In genomic region chr10:43706166-43706565, GRCh38 we compare ENCODE assay signal across 20 cellular contexts.
"Had no signal": no experiment of that assay in that cellular context is flagged by ENCODE, and none has a peak within 500 bp of the region (broad histone marks: within the 10 kb centered on the region; RNA-seq: fewer than 3 reads in every experiment).

No MANE protein-coding gene starts in this region.

- H3K9me3 Mint-ChIP-seq: activated CD4-positive, alpha-beta memory T cell treated with anti-CD3 and anti-CD28 coated beads for 36 hours; activated CD4-positive, alpha-beta T cell treated with anti-CD3 and anti-CD28 coated beads, Interleukin-2, amount 10 ng/mL, durations not matched to agents 24 days and 14 days; activated T-helper 1 cell treated with anti-CD3 and anti-CD28 coated beads, Interleukin-12 subunit alpha, Interleukin-12 subunit beta, Interleukin-2, Interleukin-4 antibody, amounts not matched to agents 30 ng/mL and 10 ng/mL and 1 ng/mL, durations not matched to agents 14 hours and 24 hours and 36 hours had no signal

- H3K36me3 ChIP-seq: gastrocnemius medialis, transverse colon had no signal

- H3K4me1 ChIP-seq: gastrocnemius medialis, parathyroid adenoma, transverse colon had no signal

- H3K27ac Mint-ChIP-seq: activated CD4-positive, alpha-beta memory T cell treated with anti-CD3 and anti-CD28 coated beads for 36 hours; activated CD4-positive, alpha-beta T cell treated with anti-CD3 and anti-CD28 coated beads, Interleukin-2, amount 10 ng/mL, durations not matched to agents 24 days and 14 days; activated T-helper 1 cell treated with anti-CD3 and anti-CD28 coated beads, Interleukin-12 subunit alpha, Interleukin-12 subunit beta, Interleukin-2, Interleukin-4 antibody, amounts not matched to agents 30 ng/mL and 10 ng/mL and 1 ng/mL, durations not matched to agents 14 hours and 24 hours and 36 hours had no signal

- H3K27ac ChIP-seq: parathyroid adenoma, testis, transverse colon had no signal

- DNase-seq: activated CD4-positive, alpha-beta memory T cell treated with anti-CD3 and anti-CD28 coated beads for 36 hours; activated CD4-positive, alpha-beta T cell treated with anti-CD3 and anti-CD28 coated beads, Interleukin-2, amount 10 ng/mL, durations not matched to agents 24 days and 14 days; activated CD4-positive, CD25-positive, alpha-beta regulatory T cell treated with anti-CD3 and anti-CD28 coated beads, Interleukin-2, amount 50 U/mL, for 72 hours; activated CD8-positive, alpha-beta memory T cell treated with anti-CD3 and anti-CD28 coated beads, Interleukin-2, amount 50 U/mL, for 4 hours; activated effector memory CD4-positive, alpha-beta T cell treated with anti-CD3 and anti-CD28 coated beads, Interleukin-2, amount 50 U/mL, for 16 hours; activated naive CD4-positive, alpha-beta T cell treated with anti-CD3 and anti-CD28 coated beads, Interleukin-2, amount 50 U/mL, for 16 hours; activated T-cell treated with anti-CD3 and anti-CD28 coated beads, Interleukin-2, amount 50 U/mL, for 1 hour; effector memory CD4-positive, alpha-beta T cell; erythroblast; gastrocnemius medialis; naive B cell; occipital lobe; right cardiac atrium; stimulated activated naive CD8-positive, alpha-beta T cell treated with anti-CD3 and anti-CD28 coated beads, Interleukin-15, Interleukin-2, amounts not matched to agents 100 U/mL and 50 U/mL, for 24 hours; T-helper 2 cell; testis; transverse colon had no signal

- H2AFZ ChIP-seq: parathyroid adenoma had no signal

- H3K4me3 Mint-ChIP-seq: activated CD4-positive, alpha-beta memory T cell treated with anti-CD3 and anti-CD28 coated beads for 36 hours; activated CD4-positive, alpha-beta T cell treated with anti-CD3 and anti-CD28 coated beads, Interleukin-2, amount 10 ng/mL, durations not matched to agents 24 days and 14 days; activated T-helper 1 cell treated with anti-CD3 and anti-CD28 coated beads, Interleukin-12 subunit alpha, Interleukin-12 subunit beta, Interleukin-2, Interleukin-4 antibody, amounts not matched to agents 30 ng/mL and 10 ng/mL and 1 ng/mL, durations not matched to agents 14 hours and 24 hours and 36 hours had no signal

- H3K9me3 ChIP-seq: gastrocnemius medialis, testis, transverse colon had no signal

- H3K27me3 Mint-ChIP-seq: activated CD4-positive, alpha-beta memory T cell treated with anti-CD3 and anti-CD28 coated beads for 36 hours; activated CD4-positive, alpha-beta T cell treated with anti-CD3 and anti-CD28 coated beads, Interleukin-2, amount 10 ng/mL, durations not matched to agents 24 days and 14 days had no signal

- H3K4me3 ChIP-seq: gastrocnemius medialis, testis, transverse colon had no signal

- H3K4me1 Mint-ChIP-seq: activated CD4-positive, alpha-beta T cell treated with anti-CD3 and anti-CD28 coated beads, Interleukin-2, amount 10 ng/mL, durations not matched to agents 24 days and 14 days; naive B cell had no signal

- H3K27me3 ChIP-seq: gastrocnemius medialis, testis, transverse colon had no signal

- ATAC-seq: gastrocnemius medialis; left lobe of liver; stimulated activated naive CD8-positive, alpha-beta T cell treated with anti-CD3 and anti-CD28 coated beads, Interleukin-15, Interleukin-2, amounts not matched to agents 100 U/mL and 50 U/mL, for 24 hours had no signal

- H3K9ac ChIP-seq: parathyroid adenoma had no signal

- H3K36me3 Mint-ChIP-seq: activated CD4-positive, alpha-beta memory T cell treated with anti-CD3 and anti-CD28 coated beads for 36 hours; naive B cell had no signal
